ENCODE assay signal across 15 cellular contexts in genomic region chr6:3920321-3920720, GRCh38.
DNase-seq lines count a peak whose midpoint lies in the region; ATAC-seq, FAIRE-seq and TF ChIP-seq lines count a peak whose summit lies in the region.
"Had no signal": no experiment of that assay in that cellular context is flagged by ENCODE, and none has a peak within 500 bp of the region (broad histone marks: within the 10 kb centered on the region; RNA-seq: fewer than 3 reads in every experiment).

No MANE protein-coding gene starts in this region.

- TF ChIP-seq CTCF in left ventricle myocardium inferior (IDR thresholded peaks at IDR 0.05; ENCODE audit: borderline replicate concordance) (no peak), heart right ventricle (IDR thresholded peaks at IDR 0.05) (no peak), RWPE2 (IDR thresholded peaks at IDR 0.05; ENCODE audit: poor library complexity, severe bottlenecking) (no peak), psoas muscle (IDR thresholded peaks at IDR 0.05) (no peak)

- no peak for FAIRE-seq in GM19239 (lab: Jason Lieb, UNC)
- FAIRE-seq: GM12878 had no signal

- no peaks in the 10 kb centered on the region for H3K36me3 ChIP-seq in left ventricle myocardium inferior
- no peaks in the 10 kb centered on the region for H3K36me3 ChIP-seq in heart right ventricle
- no peaks in the 10 kb centered on the region for H3K36me3 ChIP-seq in RWPE2 (ENCODE audit: low read depth)
- no peaks in the 10 kb centered on the region for H3K36me3 ChIP-seq in psoas muscle (ENCODE audit: insufficient read depth in 1 of 2, low read depth in 1 of 2)
- H3K36me3 ChIP-seq: BLaER1, HAP-1 had no signal

- H3K4me3 ChIP-seq in left ventricle myocardium inferior: no peak overlapping the region
- H3K4me3 ChIP-seq in heart right ventricle: no peak overlapping the region
- H3K4me3 ChIP-seq in RWPE2 (ENCODE audit: severe bottlenecking): no peak overlapping the region
- H3K4me3 ChIP-seq in psoas muscle: no peak overlapping the region
- H3K4me3 ChIP-seq: BLaER1, GM12878, HAP-1 had no signal

- DNase-seq in left ventricle myocardium inferior: no peak
- no peak for DNase-seq in heart right ventricle
- DNase-seq in RWPE2 (ENCODE audit: low spot score): no peak
- DNase-seq in psoas muscle: no peak
- no peak for DNase-seq in SW480 (ENCODE audit: low spot score)
- DNase-seq in G401 (ENCODE audit: low spot score): no peak
- DNase-seq in GM19239 (ENCODE audit: insufficient read length, low spot score): no peak
- DNase-seq: 8988T; Calu3; CD4-positive, alpha-beta memory T cell; DMS79 treated with DMSO at 0.1 percent for 48 hours had no signal

- H3K27me3 ChIP-seq in left ventricle myocardium inferior (ENCODE audit: low read depth) (no peaks in the 10 kb centered on the region), heart right ventricle (no peaks in the 10 kb centered on the region), RWPE2 (ENCODE audit: insufficient read depth, poor library complexity, severe bottlenecking) (no peaks in the 10 kb centered on the region), psoas muscle (ENCODE audit: insufficient read depth in 3 of 3, low read length in 2 of 3) (no peaks in the 10 kb centered on the region)
- H3K27me3 ChIP-seq: BLaER1 had no signal

- ATAC-seq in heart right ventricle (no peak), RWPE2 (ENCODE audit: low read depth) (no peak), psoas muscle (no peak)
- ATAC-seq: GM12878 had no signal

- intact Hi-C loops in left ventricle myocardium inferior (cut with micrococcal nuclease) (no loop called here), heart right ventricle (cut with DNase I) (no loop called here), psoas muscle (cut with DNase I) (no loop called here)

- in situ Hi-C loops in G401 (cut with HindIII; ENCODE audit: low sequenced_read_pairs): no loop called here

- H3K4me1 ChIP-seq in left ventricle myocardium inferior (peaks cover 32% of the 10 kb centered on the region), heart right ventricle (peaks cover 0 to 31% (median 10%) of the 10 kb centered on the region in 9 donors), RWPE2 (ENCODE audit: insufficient read depth, poor library complexity, severe bottlenecking) (peaks cover 16% of the 10 kb centered on the region), psoas muscle (peaks cover 29% of the 10 kb centered on the region)
- H3K4me1 ChIP-seq: HAP-1 had no signal

- H3K9me3 ChIP-seq in left ventricle myocardium inferior (replicated peaks) (no peaks in the 10 kb centered on the region), heart right ventricle (no peaks in the 10 kb centered on the region), RWPE2 (ENCODE audit: severe bottlenecking) (peaks cover 2% of the 10 kb centered on the region), psoas muscle (no peaks in the 10 kb centered on the region)

- H3K27ac ChIP-seq in left ventricle myocardium inferior (replicated peaks) (peak overlapping the region; percentile 90), heart right ventricle (peak overlapping the region in 1 of 10 donors; percentile 69), RWPE2 (ENCODE audit: poor library complexity, severe bottlenecking) (peak overlapping the region; percentile 79), psoas muscle (peak overlapping the region; percentile 78)
- H3K27ac ChIP-seq: BLaER1, HL-60 had no signal

- WGBS in heart right ventricle, 2 donors: 85 to 89% methylated on average over 6 of the region's 6 CpGs
- 88 to 90% (median 90%) methylated on average over 6 of the region's 6 CpGs for WGBS in psoas muscle, 3 donors
